ENCODE assay signal across 9 cellular contexts in genomic region chr15:51842852-51843737, GRCh38. TPM values are rescaled to one million over a fixed set of nuclear protein-coding genes. Genes with fewer than 3 reads are reported as not detected.
DNase-seq lines count a peak whose midpoint lies in the region; TF ChIP-seq lines count a peak whose summit lies in the region.
"Had no signal": no experiment of that assay in that cellular context is flagged by ENCODE, and none has a peak within 500 bp of the region (broad histone marks: within the 10 kb centered on the region; RNA-seq: fewer than 3 reads in every experiment).

No MANE protein-coding gene starts in this region.

- H3K4me1 Mint-ChIP-seq in activated naive CD8-positive, alpha-beta T cell (ENCODE audit: low read depth) = peaks cover 87% of the 10 kb centered on the region
- peaks cover 67% of the 10 kb centered on the region for H3K4me1 Mint-ChIP-seq in activated naive CD8-positive, alpha-beta T cell treated with anti-CD3 and anti-CD28 coated beads for 36 hours
- peaks cover 35% of the 10 kb centered on the region for H3K4me1 Mint-ChIP-seq in type B pancreatic cell (ENCODE audit: unreplicated experiment)

- CTCF ChIA-PET in OCI-LY7 (lab: Charles Lee; ENCODE audit: unreplicated experiment) = no interaction called here

- 0 out of 2 replicates have a peak, but pooled peaks cover 4% of the 10 kb centered on the region for H4K20me1 ChIP-seq in OCI-LY7 (ENCODE audit: insufficient read depth, low read length)

- H3K4me3 ChIP-seq in OCI-LY7 (ENCODE audit: low read depth, low read length, poor library complexity, severe bottlenecking) (no peak overlapping the region), foreskin fibroblast (ENCODE audit: low read depth in 1 of 2, low read length in 2 of 2) (no peak overlapping the region), sigmoid colon (no peak overlapping the region)

- peaks cover 32% of the 10 kb centered on the region for H3K4me1 ChIP-seq in OCI-LY7 (ENCODE audit: insufficient read depth, low read length, poor library complexity, severe bottlenecking)
- H3K4me1 ChIP-seq in sigmoid colon = peaks cover 0 to 61% (median 44%) of the 10 kb centered on the region in 4 donors

- no peaks in the 10 kb centered on the region for H3K9me3 Mint-ChIP-seq in activated naive CD8-positive, alpha-beta T cell (ENCODE audit: low read depth)
- no peaks in the 10 kb centered on the region for H3K9me3 Mint-ChIP-seq in activated naive CD8-positive, alpha-beta T cell treated with anti-CD3 and anti-CD28 coated beads for 36 hours
- H3K9me3 Mint-ChIP-seq in type B pancreatic cell = no peaks in the 10 kb centered on the region

- no peak for TF ChIP-seq POLR2A in sigmoid colon (IDR thresholded peaks at IDR 0.05)

- H3K4me3 Mint-ChIP-seq in activated naive CD8-positive, alpha-beta T cell = peak overlapping the region; percentile 3
- H3K4me3 Mint-ChIP-seq in activated naive CD8-positive, alpha-beta T cell treated with anti-CD3 and anti-CD28 coated beads for 36 hours = no peak overlapping the region
- H3K4me3 Mint-ChIP-seq in type B pancreatic cell = peak overlapping the region; percentile 16

- no peaks in the 10 kb centered on the region for H3K27me3 ChIP-seq in sigmoid colon

- H3K79me2 ChIP-seq in OCI-LY7 (ENCODE audit: insufficient read depth, low read depth, low read length) = peaks cover 80% of the 10 kb centered on the region

- H3K36me3 ChIP-seq in OCI-LY7 (ENCODE audit: insufficient read depth, low read length) = no peaks in the 10 kb centered on the region
- H3K36me3 ChIP-seq in sigmoid colon = no peaks in the 10 kb centered on the region

- no peaks in the 10 kb centered on the region for H3K9me3 ChIP-seq in OCI-LY7 (ENCODE audit: low read length)
- H3K9me3 ChIP-seq in sigmoid colon = no peaks in the 10 kb centered on the region

- TF ChIP-seq CTCF in OCI-LY7 (conservative IDR thresholded peaks at IDR 0.05; ENCODE audit: low read length) (no peak), foreskin fibroblast (IDR thresholded peaks at IDR 0.05; ENCODE audit: low read depth, low read length) (no peak), type B pancreatic cell (conservative IDR thresholded peaks at IDR 0.05) (no peak), sigmoid colon (IDR thresholded peaks at IDR 0.05) (no peak)

- H3K9me2 ChIP-seq in OCI-LY7 (ENCODE audit: insufficient read depth, low read length) = no peaks in the 10 kb centered on the region

- H3K27me3 Mint-ChIP-seq in activated naive CD8-positive, alpha-beta T cell = no peaks in the 10 kb centered on the region
- no peaks in the 10 kb centered on the region for H3K27me3 Mint-ChIP-seq in activated naive CD8-positive, alpha-beta T cell treated with anti-CD3 and anti-CD28 coated beads for 36 hours
- no peaks in the 10 kb centered on the region for H3K27me3 Mint-ChIP-seq in type B pancreatic cell

- peak overlapping the region; percentile 65 for H3K27ac Mint-ChIP-seq in activated naive CD8-positive, alpha-beta T cell
- no peak overlapping the region for H3K27ac Mint-ChIP-seq in activated naive CD8-positive, alpha-beta T cell treated with anti-CD3 and anti-CD28 coated beads for 36 hours
- H3K27ac Mint-ChIP-seq in type B pancreatic cell = peak overlapping the region; percentile 77

- no peak overlapping the region for H3K27ac ChIP-seq in OCI-LY7 (ENCODE audit: low read depth, low read length, poor library complexity, severe bottlenecking)
- no peak overlapping the region for H3K27ac ChIP-seq in sigmoid colon

- no peak overlapping the region for H2AFZ ChIP-seq in OCI-LY7 (ENCODE audit: low read length)

- peak overlapping the region; percentile 18 for H3K4me2 ChIP-seq in OCI-LY7 (ENCODE audit: low read length)

- no peak for DNase-seq in activated naive CD8-positive, alpha-beta T cell treated with anti-CD3 and anti-CD28 coated beads for 36 hours
- DNase-seq in OCI-LY7 (ENCODE audit: low spot score) (peak; percentile 53), foreskin fibroblast (peak; percentile 52 to 66), type B pancreatic cell (ENCODE audit: extremely low spot score, unreplicated experiment) (no peak), NCI-H2107 (lab: John Stamatoyannopoulos, UW) (no peak), NCI-H345 treated with DMSO at 0.1 percent for 48 hours (lab: John Stamatoyannopoulos, UW; ENCODE audit: unreplicated experiment) (no peak), sigmoid colon (no peak)
- DNase-seq: DMS53 had no signal

- TF ChIP-seq EP300 in sigmoid colon (IDR thresholded peaks at IDR 0.05) = no peak

- intact Hi-C loops in OCI-LY7 (cut with micrococcal nuclease; ENCODE audit: unreplicated experiment) = no loop called here
- intact Hi-C loops in sigmoid colon (cut with DNase I) = no loop called here

- no TSS peak for BruUV-seq in OCI-LY7 (replicated peaks; lab: Mats Ljungman, UMichigan)

- POLR2A ChIA-PET in OCI-LY7 (lab: Charles Lee) = interaction anchor here (0.5 to 1.2 kb wide), 3 partner anchors 13 to 377 kb away, joined by 3 to 4 read pairs (median 3); no protein-coding TSS in a partner anchor

- 39 to 66% methylated on average over 6 of the region's 6 CpGs for WGBS in sigmoid colon, 2 donors

- H3K36me3 Mint-ChIP-seq in activated naive CD8-positive, alpha-beta T cell = peaks cover 5% of the 10 kb centered on the region
- H3K36me3 Mint-ChIP-seq in activated naive CD8-positive, alpha-beta T cell treated with anti-CD3 and anti-CD28 coated beads for 36 hours = peaks cover 4% of the 10 kb centered on the region
- no peaks in the 10 kb centered on the region for H3K36me3 Mint-ChIP-seq in type B pancreatic cell

RNA-seq across cellular contexts. Expression of gene TMOD3, which starts 13.6 kb away (rescaled TPM):
- 10 to 100 TPM; 45.9 to 48.9 TPM for total RNA-seq in activated naive CD8-positive, alpha-beta T cell treated with anti-CD3 and anti-CD28 coated beads for 36 hours
- 17.4 and 31.5 TPM in 2 replicates for total RNA-seq in OCI-LY7 (2014; rRNA removed; shearing (Covaris generic))
- total RNA-seq in OCI-LY7 (2022) (30.5 and 31.5 TPM in 2 replicates), type B pancreatic cell (ENCODE audit: low replicate concordance) (49.0 and 83.2 TPM in 2 replicates), sigmoid colon (10 to 100 TPM; 10.7 to 17.9 (median 15.0) TPM)
- 10 to 100 TPM; 13.2 to 23.1 (median 17.9) TPM for polyA plus RNA-seq in sigmoid colon

Comparison
In these comparisons a context has a peak if more than half of its experiments do, and no peak if none do; other contexts are left out.
1. DNase-seq: peak in OCI-LY7 (single experiment) and foreskin fibroblast (2 of 2); none in activated naive CD8-positive, alpha-beta T cell treated with anti-CD3 and anti-CD28 coated beads for 36 hours (single experiment), type B pancreatic cell (single experiment), NCI-H2107 (single experiment), NCI-H345 treated with DMSO at 0.1 percent for 48 hours (single experiment) and sigmoid colon (single experiment).